10 cellular contexts compared by ENCODE assay signal in the genomic region with DNA sequence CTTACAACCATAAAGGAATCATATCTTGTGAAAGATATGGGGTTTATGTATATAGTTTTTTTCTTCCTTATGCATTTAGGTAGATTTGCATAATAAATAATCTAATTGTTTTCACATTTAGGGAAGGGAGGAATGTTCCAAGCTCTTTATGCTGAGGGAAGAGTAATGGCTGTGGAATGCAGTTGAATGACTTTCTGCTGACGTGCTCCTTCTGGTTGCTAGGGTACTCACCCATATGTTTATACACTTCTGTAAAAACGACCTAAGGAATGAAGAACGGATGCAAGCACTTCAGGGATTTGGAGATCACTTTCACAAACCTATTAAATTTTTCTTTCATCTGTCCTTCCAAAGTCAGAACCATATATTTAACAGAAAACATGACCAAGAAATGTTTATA. TPM values are rescaled to one million over a fixed set of nuclear protein-coding genes. Genes with fewer than 3 reads are reported as not detected.
A peak's percentile ranks its signal among the peaks of the same experiment; 100 is the strongest.
DNase-seq lines count a peak whose midpoint lies in the region; ATAC-seq and TF ChIP-seq lines count a peak whose summit lies in the region.
"Had no signal": no experiment of that assay in that cellular context is flagged by ENCODE, and none has a peak within 500 bp of the region (broad histone marks: within the 10 kb centered on the region; RNA-seq: fewer than 3 reads in every experiment).

No MANE protein-coding gene starts in this region.

- H3K4me1 Mint-ChIP-seq in Caco-2 (ENCODE audit: low read depth, unreplicated experiment), result peaks cover 14% of the 10 kb centered on the region
- H3K4me1 Mint-ChIP-seq in nephron, result peaks cover 10% of the 10 kb centered on the region

- no peaks in the 10 kb centered on the region for H3K9me3 ChIP-seq in Caco-2

- DNase-seq in Caco-2 (peak; percentile 76 to 83), NCI-H2196 (lab: John Stamatoyannopoulos, UW; ENCODE audit: unreplicated experiment) (peak; percentile 77), epithelial cell of prostate (ENCODE audit: low read depth, low spot score) (no peak), NCI-H1436 treated with DMSO at 0.1 percent for 48 hours (lab: John Stamatoyannopoulos, UW) (no peak), NCI-H1694 (lab: John Stamatoyannopoulos, UW) (no peak), NCI-H82 (lab: John Stamatoyannopoulos, UW) (no peak)

- ATAC-seq in GM18867 (IDR thresholded peaks at IDR 0.05; ENCODE audit: unreplicated experiment), result no peak
- ATAC-seq: GM12878; stimulated activated memory B cell treated with anti-CD40 and anti-IgM and Interleukin-4, amounts not matched to agents 10 μg/mL and 1 μg/mL and 100 μg/mL, for 72 hours had no signal

- H3K27me3 Mint-ChIP-seq in Caco-2 (ENCODE audit: insufficient read depth, unreplicated experiment) (no peaks in the 10 kb centered on the region), nephron (ENCODE audit: low read depth) (no peaks in the 10 kb centered on the region)
- H3K27me3 Mint-ChIP-seq: stimulated activated memory B cell treated with anti-CD40 and anti-IgM and Interleukin-4, amounts not matched to agents 10 μg/mL and 1 μg/mL and 100 μg/mL, for 72 hours had no signal

- peaks cover 10% of the 10 kb centered on the region for H3K9me3 Mint-ChIP-seq in Caco-2 (ENCODE audit: unreplicated experiment)
- no peaks in the 10 kb centered on the region for H3K9me3 Mint-ChIP-seq in nephron
- H3K9me3 Mint-ChIP-seq: stimulated activated memory B cell treated with anti-CD40 and anti-IgM and Interleukin-4, amounts not matched to agents 10 μg/mL and 1 μg/mL and 100 μg/mL, for 72 hours had no signal

- CTCF ChIA-PET in Caco-2 (lab: Charles Lee), result interaction anchor here (0.6 to 0.8 kb wide), 2 partner anchors 18 to 35 kb away, joined by 3 read pairs; no protein-coding TSS in a partner anchor

- intact Hi-C loops in Caco-2 (cut with micrococcal nuclease; ENCODE audit: unreplicated experiment), result loop anchor here (1.0 kb wide), 1 partner anchor 30 kb away; no protein-coding TSS in a partner anchor

- H3K4me3 Mint-ChIP-seq in Caco-2 (ENCODE audit: unreplicated experiment) (no peak overlapping the region), nephron (no peak overlapping the region)
- H3K4me3 Mint-ChIP-seq: stimulated activated memory B cell treated with anti-CD40 and anti-IgM and Interleukin-4, amounts not matched to agents 10 μg/mL and 1 μg/mL and 100 μg/mL, for 72 hours had no signal

- no peaks in the 10 kb centered on the region for H3K27me3 ChIP-seq in Caco-2 (replicated peaks; ENCODE audit: control insufficient read depth, insufficient read depth, low read length)

- no peak overlapping the region for H3K4me3 ChIP-seq in Caco-2 (ENCODE audit: low read depth, low read length)
- H3K4me3 ChIP-seq: GM12878 had no signal

- peak overlapping the region; percentile 87 for H3K27ac ChIP-seq in epithelial cell of prostate

- peaks cover 39% of the 10 kb centered on the region for H3K4me1 ChIP-seq in Caco-2

- TF ChIP-seq CTCF in Caco-2 (IDR thresholded peaks at IDR 0.05; ENCODE audit: insufficient read depth in 1 of 2, low read depth in 1 of 2, low read length in 1 of 2, severe bottlenecking in 1 of 2, unreplicated experiment in 1 of 2), result no peak
- no peak for TF ChIP-seq CTCF in nephron (IDR thresholded peaks at IDR 0.05; ENCODE audit: unreplicated experiment in 3 of 3)

- POLR2A ChIA-PET in Caco-2 (lab: Charles Lee), result interaction anchor here (0.6 kb wide), 1 partner anchor 309 kb away, joined by 3 read pairs; the partner anchor contains the start of gene TWSG1

- H3K36me3 Mint-ChIP-seq in Caco-2 (ENCODE audit: insufficient read depth, unreplicated experiment) (no peaks in the 10 kb centered on the region), nephron (ENCODE audit: low read depth) (no peaks in the 10 kb centered on the region)
- H3K36me3 Mint-ChIP-seq: stimulated activated memory B cell treated with anti-CD40 and anti-IgM and Interleukin-4, amounts not matched to agents 10 μg/mL and 1 μg/mL and 100 μg/mL, for 72 hours had no signal

- no TSS peak for BruUV-seq in Caco-2 (replicated peaks; lab: Mats Ljungman, UMichigan)

- H3K27ac Mint-ChIP-seq in Caco-2 (ENCODE audit: unreplicated experiment), result peak overlapping the region; percentile 90
- H3K27ac Mint-ChIP-seq in nephron, result peak overlapping the region; percentile 79 to 90 (median 89)
- H3K27ac Mint-ChIP-seq: stimulated activated memory B cell treated with anti-CD40 and anti-IgM and Interleukin-4, amounts not matched to agents 10 μg/mL and 1 μg/mL and 100 μg/mL, for 72 hours had no signal

- H3K36me3 ChIP-seq in Caco-2 (ENCODE audit: control insufficient read depth, insufficient read depth, low read length), result no peaks in the 10 kb centered on the region

RNA-seq across cellular contexts. Expression of gene PPP4R1, which starts 29.2 kb away (rescaled TPM):
- 91.4 and 96.6 TPM in 2 replicates for total RNA-seq in Caco-2 (2022)

Comparison
In these comparisons a context has a peak if more than half of its experiments do, and no peak if none do; other contexts are left out.
1. DNase-seq: peak in Caco-2 (2 of 2) and NCI-H2196 (single experiment); none in epithelial cell of prostate (single experiment), NCI-H1436 treated with DMSO at 0.1 percent for 48 hours (single experiment), NCI-H1694 (single experiment) and NCI-H82 (single experiment).